In genomic region chr14:93023039-93023438, GRCh38 we compare ENCODE assay signal across 12 cellular contexts.
DNase-seq lines count a peak whose midpoint lies in the region; ATAC-seq, FAIRE-seq and TF ChIP-seq lines count a peak whose summit lies in the region.
"Had no signal": no experiment of that assay in that cellular context is flagged by ENCODE, and none has a peak within 500 bp of the region (broad histone marks: within the 10 kb centered on the region; RNA-seq: fewer than 3 reads in every experiment).

No MANE protein-coding gene starts in this region.

- no peaks in the 10 kb centered on the region for H3K9me3 ChIP-seq in prostate gland
- H3K9me3 ChIP-seq: colonic mucosa had no signal

- FAIRE-seq in bronchial epithelial cell (lab: Jason Lieb, UNC), result peak; percentile 23
- FAIRE-seq: H54 had no signal

- H3K4me3 ChIP-seq in bronchial epithelial cell (ENCODE audit: low read depth, low read length) (no peak overlapping the region), prostate gland (no peak overlapping the region)
- H3K4me3 ChIP-seq: colonic mucosa had no signal

- no peak overlapping the region for H3K27ac ChIP-seq in prostate gland
- H3K27ac ChIP-seq: colonic mucosa had no signal

- peak; percentile 45 for DNase-seq in activated CD4-positive, alpha-beta T cell treated with anti-CD3 and anti-CD28 coated beads for 48 hours
- DNase-seq in activated CD4-positive, alpha-beta T cell treated with anti-CD3 and anti-CD28 coated beads, Interleukin-2, amount 50 U/mL, for 1 hour, result no peak
- DNase-seq in Kasumi-1 (lab: John Stamatoyannopoulos, UW) (peak; percentile 4 to 5), bronchial epithelial cell (ENCODE audit: low read depth) (peak; percentile 28), SKM-1 (lab: John Stamatoyannopoulos, UW; ENCODE audit: unreplicated experiment) (no peak), prostate gland (ENCODE audit: low spot score) (no peak)
- peak; percentile 43 for DNase-seq in stimulated activated CD8-positive, alpha-beta memory T cell treated with anti-CD3 and anti-CD28 coated beads, Interleukin-4, amount 100 ng/mL, for 48 hours
- DNase-seq: CD8-positive, alpha-beta memory T cell; colonic mucosa; NCI-H2029 had no signal

- no peak for ATAC-seq in GM18505 (IDR thresholded peaks at IDR 0.05; ENCODE audit: unreplicated experiment)

- H3K36me3 ChIP-seq in bronchial epithelial cell (ENCODE audit: control insufficient read depth, insufficient read depth, low read length), result peaks cover 2% of the 10 kb centered on the region
- H3K36me3 ChIP-seq in prostate gland, result no peaks in the 10 kb centered on the region
- H3K36me3 ChIP-seq: colonic mucosa had no signal

- H3K4me1 ChIP-seq in prostate gland (replicated peaks), result peaks cover 12% of the 10 kb centered on the region
- H3K4me1 ChIP-seq: colonic mucosa had no signal

- WGBS in prostate gland, result 93% methylated on average over 5 of the region's 5 CpGs

- intact Hi-C loops in prostate gland (cut with DNase I), result no loop called here

- TF ChIP-seq CTCF in bronchial epithelial cell (IDR thresholded peaks at IDR 0.05; ENCODE audit: insufficient read depth, low read length, severe bottlenecking) (no peak), prostate gland (IDR thresholded peaks at IDR 0.05) (no peak)

- H3K27me3 ChIP-seq in bronchial epithelial cell (ENCODE audit: control insufficient read depth, insufficient read depth, low read length) (no peaks in the 10 kb centered on the region), prostate gland (replicated peaks; ENCODE audit: insufficient read depth) (no peaks in the 10 kb centered on the region)
- H3K27me3 ChIP-seq: colonic mucosa had no signal

- TF ChIP-seq POLR2A in GM18505 (IDR thresholded peaks at IDR 0.05; ENCODE audit: borderline replicate concordance, extremely low read depth, insufficient read depth, insufficient read length), result no peak
- no peak for TF ChIP-seq POLR2A in prostate gland (IDR thresholded peaks at IDR 0.05)

Comparison
In these comparisons a context has a peak if more than half of its experiments do, and no peak if none do; other contexts are left out.
1. DNase-seq: peak in activated CD4-positive, alpha-beta T cell treated with anti-CD3 and anti-CD28 coated beads for 48 hours (single experiment), Kasumi-1 (2 of 2), bronchial epithelial cell (single experiment) and stimulated activated CD8-positive, alpha-beta memory T cell treated with anti-CD3 and anti-CD28 coated beads, Interleukin-4, amount 100 ng/mL, for 48 hours (single experiment); none in activated CD4-positive, alpha-beta T cell treated with anti-CD3 and anti-CD28 coated beads, Interleukin-2, amount 50 U/mL, for 1 hour (single experiment), SKM-1 (single experiment) and prostate gland (single experiment).